ENCODE assay signal across 13 cellular contexts in the genomic region with DNA sequence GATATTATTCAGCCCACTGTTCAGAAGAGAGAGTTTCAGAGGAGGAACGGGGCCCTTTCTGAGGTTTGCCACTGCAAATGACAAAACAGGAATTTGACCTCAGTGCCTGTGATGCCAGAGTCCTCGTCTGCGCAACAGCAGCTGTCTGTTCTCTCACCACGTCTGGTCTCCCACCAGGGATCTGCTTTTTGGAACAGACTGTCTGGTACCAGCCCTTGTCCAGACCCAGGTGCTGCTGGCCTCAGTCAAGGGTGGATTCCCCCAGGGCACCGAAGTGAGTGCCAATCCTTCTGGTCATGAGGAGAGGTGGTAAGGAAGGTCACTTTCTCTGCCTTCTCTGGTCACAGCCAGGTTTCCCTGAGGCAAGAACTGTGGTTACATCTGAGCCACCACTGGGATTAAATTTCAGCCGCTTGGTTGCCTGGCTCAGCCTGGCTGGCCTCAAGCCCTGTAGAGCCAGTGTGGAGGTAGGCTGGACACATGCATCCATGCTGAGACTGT. TPM values are rescaled to one million over a fixed set of nuclear protein-coding genes. Genes with fewer than 3 reads are reported as not detected.
DNase-seq lines count a peak whose midpoint lies in the region; ATAC-seq and TF ChIP-seq lines count a peak whose summit lies in the region.
"Had no signal": no experiment of that assay in that cellular context is flagged by ENCODE, and none has a peak within 500 bp of the region (broad histone marks: within the 10 kb centered on the region; RNA-seq: fewer than 3 reads in every experiment).

No MANE protein-coding gene starts in this region.

- in situ Hi-C loops in GM13977 (cut with MboI; ENCODE audit: low pct_unique_long_range_greater_than_20kb, low sequenced_read_pairs, unreplicated experiment), result no loop called here

- H3K27ac Mint-ChIP-seq in brain, result peak overlapping the region; percentile 26 to 97 (median 95)
- H3K27ac Mint-ChIP-seq in neural crest cell (ENCODE audit: unreplicated experiment), result no peak overlapping the region
- H3K27ac Mint-ChIP-seq: activated T-helper 2 cell treated with anti-CD3 and anti-CD28 coated beads, Interferon-gamma antibody, Interleukin-2, Interleukin-4, amounts not matched to agents 10 μg/mL and 5 μg/mL and 100 μg/mL, durations not matched to agents 14 hours and 24 hours and 36 hours had no signal

- H3K27me3 Mint-ChIP-seq in brain (peaks cover 30% of the 10 kb centered on the region), neural crest cell (ENCODE audit: low read depth) (peaks cover 65% of the 10 kb centered on the region)

- H3K4me1 Mint-ChIP-seq in brain (peaks cover 62% of the 10 kb centered on the region), neural crest cell (peaks cover 42% of the 10 kb centered on the region)

- H3K36me3 Mint-ChIP-seq in brain, result no peaks in the 10 kb centered on the region
- no peaks in the 10 kb centered on the region for H3K36me3 Mint-ChIP-seq in neural crest cell (ENCODE audit: low read depth)

- no peak for ATAC-seq in HG02973 (IDR thresholded peaks at IDR 0.05; ENCODE audit: unreplicated experiment)
- ATAC-seq: pancreas had no signal

- H3K9me3 Mint-ChIP-seq in brain (no peaks in the 10 kb centered on the region), neural crest cell (no peaks in the 10 kb centered on the region)
- H3K9me3 Mint-ChIP-seq: activated T-helper 2 cell treated with anti-CD3 and anti-CD28 coated beads, Interferon-gamma antibody, Interleukin-2, Interleukin-4, amounts not matched to agents 10 μg/mL and 5 μg/mL and 100 μg/mL, durations not matched to agents 14 hours and 24 hours and 36 hours had no signal

- DNase-seq in H4 (ENCODE audit: low spot score), result peak; percentile 82
- DNase-seq in MV-4-11 (lab: John Stamatoyannopoulos, UW), result peak; percentile 78
- no peak for DNase-seq in neural crest cell (ENCODE audit: low read depth, low spot score)
- no peak for DNase-seq in GM13977 (ENCODE audit: low spot score)
- DNase-seq in GM20000 (ENCODE audit: low spot score), result no peak
- DNase-seq: activated CD8-positive, alpha-beta memory T cell treated with anti-CD3 and anti-CD28 coated beads for 24 hours; pancreas; WERI-Rb-1 had no signal

- TF ChIP-seq CTCF in brain (conservative IDR thresholded peaks at IDR 0.05), result no peak
- TF ChIP-seq CTCF in neural crest cell (conservative IDR thresholded peaks at IDR 0.05), result no peak
- no peak for TF ChIP-seq CTCF in GM13977 (IDR thresholded peaks at IDR 0.05; ENCODE audit: extremely low read depth, insufficient read depth, missing control alignments)
- no peak for TF ChIP-seq CTCF in GM20000 (IDR thresholded peaks at IDR 0.05; ENCODE audit: extremely low read depth, missing control alignments)

- peak overlapping the region in 4 of 5 experiments; percentile 36 to 82 (median 42) for H3K4me3 Mint-ChIP-seq in brain
- peak overlapping the region; percentile 54 for H3K4me3 Mint-ChIP-seq in neural crest cell

RNA-seq across cellular contexts. Expression of a gene that starts 2.3 kb away (rescaled TPM):
- 0.06 TPM in 1 of 2 replicates, not detected in the other for total RNA-seq in H4 (2014; rRNA removed; shearing (Covaris generic))
- polyA plus RNA-seq in brain (ENCODE audit: insufficient read depth, low read depth, low replicate concordance), result 81.5 TPM
- 2.4 and 3.1 TPM in 2 replicates for total RNA-seq in neural crest cell
- total RNA-seq: activated T-helper 2 cell treated with anti-CD3 and anti-CD28 coated beads, Interferon-gamma antibody, Interleukin-2, Interleukin-4, amounts not matched to agents 10 μg/mL and 5 μg/mL and 100 μg/mL, durations not matched to agents 14 hours and 24 hours and 36 hours; epithelial cell of proximal tubule; mononuclear cell had no signal
- polyA plus RNA-seq: pancreas had no signal

RNA-seq across cellular contexts. Expression of a gene that starts 20.4 kb away (rescaled TPM):
- total RNA-seq in H4 (2014; rRNA removed; shearing (Covaris generic)), result not detected in 2 replicates
- polyA plus RNA-seq in brain (ENCODE audit: insufficient read depth, low read depth, low replicate concordance), result 69.6 TPM
- total RNA-seq in neural crest cell, result 0.70 and 0.91 TPM in 2 replicates
- total RNA-seq: activated T-helper 2 cell treated with anti-CD3 and anti-CD28 coated beads, Interferon-gamma antibody, Interleukin-2, Interleukin-4, amounts not matched to agents 10 μg/mL and 5 μg/mL and 100 μg/mL, durations not matched to agents 14 hours and 24 hours and 36 hours; epithelial cell of proximal tubule; pancreas had no signal

RNA-seq across cellular contexts. Expression of a gene that starts 37.6 kb away (rescaled TPM):
- 0.41 and 0.48 TPM in 2 replicates for total RNA-seq in H4 (2014; rRNA removed; shearing (Covaris generic))
- 12.7 TPM for polyA plus RNA-seq in brain (ENCODE audit: insufficient read depth, low read depth, low replicate concordance)
- total RNA-seq in neural crest cell, result 248 and 265 TPM in 2 replicates
- total RNA-seq: activated T-helper 2 cell treated with anti-CD3 and anti-CD28 coated beads, Interferon-gamma antibody, Interleukin-2, Interleukin-4, amounts not matched to agents 10 μg/mL and 5 μg/mL and 100 μg/mL, durations not matched to agents 14 hours and 24 hours and 36 hours; mononuclear cell had no signal

RNA-seq across cellular contexts. Expression of a gene that starts 38.4 kb away (rescaled TPM):
- total RNA-seq in H4 (2014; rRNA removed; shearing (Covaris generic)), result 31.8 and 49.3 TPM in 2 replicates
- 11.5 TPM for polyA plus RNA-seq in brain (ENCODE audit: insufficient read depth, low read depth, low replicate concordance)
- 40.6 and 41.2 TPM in 2 replicates for total RNA-seq in neural crest cell

RNA-seq across cellular contexts. Expression of a gene that starts 48.1 kb away (rescaled TPM):
- 212 and 242 TPM in 2 replicates for total RNA-seq in H4 (2014; rRNA removed; shearing (Covaris generic))
- polyA plus RNA-seq in brain (ENCODE audit: insufficient read depth, low read depth, low replicate concordance), result 133 TPM
- total RNA-seq in neural crest cell, result 76.5 and 80.6 TPM in 2 replicates

Comparison
In these comparisons a context has a peak if more than half of its experiments do, and no peak if none do; other contexts are left out.
1. DNase-seq: peak in H4 (single experiment) and MV-4-11 (single experiment); none in neural crest cell (single experiment), GM13977 (single experiment) and GM20000 (single experiment).
2. RNA of a gene that starts 37.6 kb away (total RNA-seq): 248 to 265 TPM in neural crest cell; 0.41 to 0.48 TPM in H4; every median in the first group is over 100 times any median in the second.